Comparison of ENCODE assay signal across 24 cellular contexts in the genomic region with DNA sequence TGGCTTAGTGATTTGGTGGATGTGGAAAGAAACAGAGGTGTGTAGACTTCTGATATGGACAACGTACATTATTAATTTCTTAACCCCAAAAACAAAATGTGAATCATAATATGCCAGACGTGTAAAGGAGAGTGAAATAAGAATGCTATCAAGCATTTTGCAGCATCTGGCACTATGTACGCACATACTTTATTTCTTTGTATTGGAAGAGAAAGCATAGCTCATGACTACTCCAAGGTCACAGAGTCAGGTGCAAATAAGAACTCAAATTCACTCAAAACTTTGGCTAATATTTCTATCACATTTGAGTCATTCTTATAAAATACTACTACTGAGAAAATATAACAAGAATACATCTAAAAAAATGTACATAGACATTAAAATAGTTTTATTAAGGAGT.
DNase-seq lines count a peak whose midpoint lies in the region; ATAC-seq, FAIRE-seq and TF ChIP-seq lines count a peak whose summit lies in the region.
"Had no signal": no experiment of that assay in that cellular context is flagged by ENCODE, and none has a peak within 500 bp of the region (broad histone marks: within the 10 kb centered on the region; RNA-seq: fewer than 3 reads in every experiment).

No MANE protein-coding gene starts in this region.

- H3K4me1 ChIP-seq in keratinocyte (ENCODE audit: control insufficient read depth, extremely low read depth, insufficient read depth, low read length): no peaks in the 10 kb centered on the region
- H3K4me1 ChIP-seq: A549; BE2C; BLaER1 treated with 17β-estradiol and CSF1 and Interleukin-3, amounts not matched to agents 10 nM and 100 nM; HAP-1 had no signal

- no peaks in the 10 kb centered on the region for H3K4me1 Mint-ChIP-seq in activated T-cell treated with anti-CD3 and anti-CD28 coated beads, Interleukin-2, amount 50 U/mL, for 24 hours (ENCODE audit: low read depth)
- peaks cover 7% of the 10 kb centered on the region for H3K4me1 Mint-ChIP-seq in T-helper 17 cell
- H3K4me1 Mint-ChIP-seq: CD14-positive monocyte had no signal

- dilution Hi-C loops in keratinocyte (cut with MboI; ENCODE audit: extremely low pct_ligation_motif_present, low sequenced_read_pairs): no loop called here

- peak; percentile 39 for FAIRE-seq in keratinocyte (lab: Jason Lieb, UNC)
- FAIRE-seq: GM12892, GM19239, H54 had no signal

- peaks cover 17 to 29% of the 10 kb centered on the region in 2 experiments for H3K36me3 ChIP-seq in keratinocyte (ENCODE audit: control insufficient read depth in 2 of 2, extremely low read depth in 1 of 2, insufficient read depth in 2 of 2, low read length in 2 of 2)

- no peaks in the 10 kb centered on the region for H3K27me3 ChIP-seq in keratinocyte (ENCODE audit: control insufficient read depth, extremely low read depth, insufficient read depth, low read length)
- H3K27me3 ChIP-seq: BE2C; BLaER1 treated with 17β-estradiol and CSF1 and Interleukin-3, amounts not matched to agents 10 nM and 100 nM had no signal

- peaks cover 87% of the 10 kb centered on the region for H3K36me3 Mint-ChIP-seq in activated T-cell treated with anti-CD3 and anti-CD28 coated beads, Interleukin-2, amount 50 U/mL, for 24 hours (ENCODE audit: low read depth)
- peaks cover 10% of the 10 kb centered on the region for H3K36me3 Mint-ChIP-seq in T-helper 17 cell (ENCODE audit: low read depth)

- H3K9me3 Mint-ChIP-seq in activated T-cell treated with anti-CD3 and anti-CD28 coated beads, Interleukin-2, amount 50 U/mL, for 24 hours: no peaks in the 10 kb centered on the region
- H3K9me3 Mint-ChIP-seq: CD4-positive, alpha-beta T cell; CD8-positive, alpha-beta memory T cell had no signal

- no peak overlapping the region for H3K4me3 ChIP-seq in keratinocyte (ENCODE audit: control insufficient read depth in 2 of 3, extremely low read depth in 1 of 3, insufficient read depth in 2 of 3, low read depth in 1 of 3, low read length in 3 of 3)
- H3K4me3 ChIP-seq: A549; BLaER1 treated with 17β-estradiol and CSF1 and Interleukin-3, amounts not matched to agents 10 nM and 100 nM; HAP-1 had no signal

- no peak for ATAC-seq in T-helper 17 cell
- no peak for ATAC-seq in GM18520 (IDR thresholded peaks at IDR 0.05; ENCODE audit: unreplicated experiment)
- ATAC-seq in GM19395 (IDR thresholded peaks at IDR 0.05; ENCODE audit: unreplicated experiment): no peak
- ATAC-seq: A549 had no signal

- H3K4me3 Mint-ChIP-seq in activated T-cell treated with anti-CD3 and anti-CD28 coated beads, Interleukin-2, amount 50 U/mL, for 24 hours: no peak overlapping the region
- no peak overlapping the region for H3K4me3 Mint-ChIP-seq in T-helper 17 cell
- H3K4me3 Mint-ChIP-seq: CD14-positive monocyte; CD4-positive, alpha-beta T cell; CD8-positive, alpha-beta memory T cell had no signal

- H2AFZ ChIP-seq in keratinocyte (ENCODE audit: control insufficient read depth, low read length): no peak overlapping the region

- no peak overlapping the region for H3K27ac ChIP-seq in keratinocyte (ENCODE audit: control insufficient read depth, insufficient read depth, low read length)
- H3K27ac ChIP-seq: A549; BLaER1 treated with 17β-estradiol and CSF1 and Interleukin-3, amounts not matched to agents 10 nM and 100 nM had no signal

- no peaks in the 10 kb centered on the region for H4K20me1 ChIP-seq in keratinocyte (ENCODE audit: control insufficient read depth, extremely low read depth, insufficient read depth, low read length)

- H3K79me2 ChIP-seq in keratinocyte (ENCODE audit: control insufficient read depth, insufficient read depth, low read length): no peaks in the 10 kb centered on the region

- H3K9ac ChIP-seq in keratinocyte (ENCODE audit: control insufficient read depth, extremely low read depth, insufficient read depth, low read length): no peak overlapping the region
- H3K9ac ChIP-seq: BLaER1 treated with 17β-estradiol and CSF1 and Interleukin-3, amounts not matched to agents 10 nM and 100 nM had no signal

- DNase-seq in activated T-cell treated with anti-CD3 and anti-CD28 coated beads, Interleukin-2, amount 50 U/mL, for 24 hours: no peak
- DNase-seq in activated T-cell treated with anti-CD3 and anti-CD28 coated beads, Interleukin-2, amount 50 U/mL, for 1 hour: no peak
- DNase-seq in T-helper 17 cell: no peak
- DNase-seq in keratinocyte (ENCODE audit: low read depth, low spot score): no peak
- no peak for DNase-seq in D341Med (ENCODE audit: low spot score)
- DNase-seq: 8988T; ACHN; AML-193; BE2C; CD4-positive, alpha-beta T cell; CD8-positive, alpha-beta memory T cell; DMS53; DMS79 treated with DMSO at 0.1 percent for 48 hours; GF-D8; GOT3 had no signal

- H3K4me2 ChIP-seq in keratinocyte (ENCODE audit: control insufficient read depth, extremely low read depth, insufficient read depth, low read depth, low read length): no peak overlapping the region
- H3K4me2 ChIP-seq: A549; BLaER1 treated with 17β-estradiol and CSF1 and Interleukin-3, amounts not matched to agents 10 nM and 100 nM had no signal

- no peaks in the 10 kb centered on the region for H3K27me3 Mint-ChIP-seq in activated T-cell treated with anti-CD3 and anti-CD28 coated beads, Interleukin-2, amount 50 U/mL, for 24 hours
- no peaks in the 10 kb centered on the region for H3K27me3 Mint-ChIP-seq in T-helper 17 cell
- H3K27me3 Mint-ChIP-seq: CD4-positive, alpha-beta T cell; CD8-positive, alpha-beta memory T cell had no signal

- no peak for TF ChIP-seq CTCF in keratinocyte (optimal IDR thresholded peaks at IDR 0.05 in 1 of 3, IDR thresholded peaks at IDR 0.05 in 1 of 3, conservative IDR thresholded peaks at IDR 0.05 in 1 of 3; ENCODE audit: extremely low read depth in 1 of 3, insufficient read depth in 2 of 3, low read length in 3 of 3)

- H3K9me3 ChIP-seq in T-helper 17 cell (ENCODE audit: control insufficient read depth, low read length, poor library complexity, severe bottlenecking): no peaks in the 10 kb centered on the region
- no peaks in the 10 kb centered on the region for H3K9me3 ChIP-seq in keratinocyte (ENCODE audit: control insufficient read depth, low read depth, low read length)
- H3K9me3 ChIP-seq: A549; BE2C; BLaER1 treated with 17β-estradiol and CSF1 and Interleukin-3, amounts not matched to agents 10 nM and 100 nM; HAP-1 had no signal

- H3K9me1 ChIP-seq in keratinocyte (ENCODE audit: control insufficient read depth, extremely low read depth, insufficient read depth, low read length): no peaks in the 10 kb centered on the region

- H3K27ac Mint-ChIP-seq in activated T-cell treated with anti-CD3 and anti-CD28 coated beads, Interleukin-2, amount 50 U/mL, for 24 hours: peak overlapping the region; percentile 12
- peak overlapping the region; percentile 49 for H3K27ac Mint-ChIP-seq in T-helper 17 cell
- H3K27ac Mint-ChIP-seq: CD4-positive, alpha-beta T cell had no signal
